In the genomic region with DNA sequence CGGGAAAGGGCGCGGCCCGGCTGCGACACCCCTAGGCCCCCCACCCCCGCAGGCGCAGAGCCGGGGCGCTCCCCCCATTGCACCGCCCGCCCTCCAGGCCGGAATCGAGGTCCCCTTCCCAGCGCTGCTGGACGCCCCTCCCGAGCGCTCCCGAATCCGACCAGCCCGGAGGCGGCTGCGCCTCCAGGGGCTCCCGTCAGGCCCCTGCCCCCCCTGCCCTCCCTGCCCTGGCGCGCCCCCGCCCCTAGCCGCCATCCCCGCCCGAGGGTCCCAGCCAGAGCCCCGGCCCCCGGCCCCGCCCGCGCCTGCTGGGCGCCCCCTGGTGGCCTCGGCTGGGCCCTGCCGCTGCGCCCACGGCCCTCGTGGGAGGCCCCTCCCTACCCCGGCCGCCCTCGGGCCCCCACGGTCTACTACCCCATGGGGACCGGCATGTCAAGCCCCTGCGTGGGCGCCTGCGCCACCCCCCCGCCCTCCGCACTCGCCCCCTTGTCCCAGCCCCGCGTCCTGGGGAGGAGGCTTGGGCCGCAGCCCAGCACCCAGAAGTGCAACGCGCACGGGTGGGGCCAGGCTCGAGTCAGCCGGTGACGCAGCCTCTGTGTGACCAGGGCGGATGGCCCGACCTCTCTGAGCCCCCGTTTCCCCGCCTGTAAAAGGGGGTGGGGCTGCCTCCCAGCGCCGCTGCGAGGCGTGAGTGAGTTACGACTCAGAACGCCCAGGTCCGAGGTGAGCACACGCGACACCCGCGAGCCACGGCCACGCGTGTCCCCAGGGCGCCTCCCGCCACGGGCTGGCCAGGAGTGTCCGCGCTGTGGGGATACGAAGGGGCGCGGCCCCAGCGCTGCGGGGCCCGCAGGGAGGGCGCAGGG, we compare ENCODE assay signal across 8 cellular contexts.
DNase-seq lines count a peak whose midpoint lies in the region; ATAC-seq and TF ChIP-seq lines count a peak whose summit lies in the region.

No MANE protein-coding gene starts in this region.

- H3K27me3 Mint-ChIP-seq in CD14-positive monocyte (ENCODE audit: low read depth in 3 of 3) (peaks cover 0 to 7% (median 1%) of the 10 kb centered on the region in 3 donors), T-cell (no peaks in the 10 kb centered on the region)

- peak overlapping the region; percentile 72 to 93 (median 90) for H3K27ac Mint-ChIP-seq in CD14-positive monocyte
- peak overlapping the region; percentile 39 to 76 for H3K27ac Mint-ChIP-seq in T-cell

- intact Hi-C loops in CD14-positive monocyte (cut with micrococcal nuclease) = loop anchor here in 1 of 2 donors (10.0 kb wide), 1 partner anchor 666 kb away; the partner anchor contains the start of genes HAUS3 and POLN
- intact Hi-C loops in left cardiac atrium (cut with DNase I) = no loop called here
- intact Hi-C loops in sciatic nerve (cut with DNase I) = no loop called here

- CTCF ChIA-PET in T-cell (lab: Charles Lee) = interaction anchor here in 1 of 2 donors (0.6 kb wide), 1 partner anchor 9 kb away, joined by 4 read pairs; no protein-coding TSS in a partner anchor

- H3K36me3 Mint-ChIP-seq in CD14-positive monocyte (peaks cover 0 to 6% of the 10 kb centered on the region in 2 donors), T-cell (no peaks in the 10 kb centered on the region)

- POLR2A ChIA-PET in T-cell (lab: Charles Lee) = no interaction called here

- H3K9me3 Mint-ChIP-seq in CD14-positive monocyte (peaks cover 0 to 4% (median 0%) of the 10 kb centered on the region in 7 donors), T-cell (no peaks in the 10 kb centered on the region)

- DNase-seq in CD14-positive monocyte (ENCODE audit: low spot score) = peak; percentile 88
- peak; percentile 49 to 75 (median 64) for DNase-seq in T-cell
- DNase-seq in activated naive CD8-positive, alpha-beta T cell treated with anti-CD3 and anti-CD28 coated beads, Interleukin-2, amount 50 U/mL, for 16 hours (ENCODE audit: low read depth, low spot score) = peak; percentile 64
- peak; percentile 91 for DNase-seq in left cardiac atrium
- peak; percentile 90 for DNase-seq in sciatic nerve (ENCODE audit: low spot score)

- peak overlapping the region; percentile 79 to 87 for H3K4me3 Mint-ChIP-seq in CD14-positive monocyte
- peak overlapping the region; percentile 73 to 78 (median 76) for H3K4me3 Mint-ChIP-seq in T-cell

- H3K4me1 Mint-ChIP-seq in CD14-positive monocyte = peaks cover 8% of the 10 kb centered on the region
- peaks cover 3 to 11% (median 10%) of the 10 kb centered on the region in 3 donors for H3K4me1 Mint-ChIP-seq in T-cell

- peak; percentile 95 for TF ChIP-seq CTCF in CD14-positive monocyte (IDR thresholded peaks at IDR 0.05)

- ATAC-seq in HG03108 (IDR thresholded peaks at IDR 0.05; ENCODE audit: unreplicated experiment) (peak; percentile 33), T-cell (replicated peaks in 1 of 4) (peak; percentile 48 to 52 (median 49)), left cardiac atrium (peak; percentile 64 to 74), sciatic nerve (peak; percentile 73), GM19397 (IDR thresholded peaks at IDR 0.05; ENCODE audit: unreplicated experiment) (no peak), GM21526 (IDR thresholded peaks at IDR 0.05; ENCODE audit: low FRiP score, unreplicated experiment) (no peak)

Comparison
In these comparisons a context has a peak if more than half of its experiments do, and no peak if none do; other contexts are left out.
1. ATAC-seq: peak in HG03108 (single experiment), T-cell (4 of 4), left cardiac atrium (2 of 2) and sciatic nerve (single experiment); none in GM19397 (single experiment) and GM21526 (single experiment).
2. Peak in every context shown above with its lines, with median percentiles within 50 percentile points of each other: DNase-seq.